In genomic region chr1:211577277-211577825, GRCh38 we compare ENCODE assay signal across 8 cellular contexts. TPM values are rescaled to one million over a fixed set of nuclear protein-coding genes. Genes with fewer than 3 reads are reported as not detected.
A peak's percentile ranks its signal among the peaks of the same experiment; 100 is the strongest.
DNase-seq lines count a peak whose midpoint lies in the region; ATAC-seq, FAIRE-seq and TF ChIP-seq lines count a peak whose summit lies in the region.

No MANE protein-coding gene starts in this region.

- peak overlapping the region; percentile 81 for H3K4me3 ChIP-seq in left ventricle myocardium inferior
- peak overlapping the region; percentile 96 for H3K4me3 ChIP-seq in GM12878
- H3K4me3 ChIP-seq in lung = peak overlapping the region; percentile 96
- H3K4me3 ChIP-seq in uterus = peak overlapping the region; percentile 60 to 97

- no TSS peak for BruUV-seq in GM12878 (replicated peaks; lab: Mats Ljungman, UMichigan)

- in situ Hi-C loops in GM12878 (cut with MboI) = no loop called here

- TF ChIP-seq CTCF in left ventricle myocardium inferior (IDR thresholded peaks at IDR 0.05; ENCODE audit: borderline replicate concordance) = no peak
- no peak for TF ChIP-seq CTCF in GM12878 (IDR thresholded peaks at IDR 0.05 in 2 of 3, conservative IDR thresholded peaks at IDR 0.05 in 1 of 3; ENCODE audit: control insufficient read depth in 2 of 3, extremely low read depth in 1 of 3, insufficient read depth in 1 of 3, low read depth in 3 of 3, low read length in 3 of 3)
- TF ChIP-seq CTCF in lung (IDR thresholded peaks at IDR 0.05; ENCODE audit: control extremely low read depth, extremely low read depth) = no peak
- no peak for TF ChIP-seq CTCF in uterus (IDR thresholded peaks at IDR 0.05)
- TF ChIP-seq CTCF in omental fat pad (IDR thresholded peaks at IDR 0.05) = no peak

- WGBS in GM12878 (ENCODE audit: insufficient coverage, insufficient replicate concordance, low lambda C conversion rate, missing lambda C conversion rate) = under 1% methylated on average over 13 of the region's 13 CpGs
- WGBS in lung, 2 donors = 1% methylated on average over 13 of the region's 13 CpGs

- CTCF ChIA-PET in GM12878 (lab: Yijun Ruan, JAX) = interaction anchor here (0.7 to 1.1 kb wide), 5 partner anchors 30 to 78 kb away, joined by 3 read pairs; no protein-coding TSS in a partner anchor

- H3K79me2 ChIP-seq in GM12878 (ENCODE audit: control insufficient read depth, insufficient read depth, low read length) = peaks cover 66% of the 10 kb centered on the region

- no peak for FAIRE-seq in GM12878 (lab: Jason Lieb, UNC)

- no peaks in the 10 kb centered on the region for H3K27me3 ChIP-seq in left ventricle myocardium inferior (ENCODE audit: low read depth)
- no peaks in the 10 kb centered on the region for H3K27me3 ChIP-seq in GM12878 (replicated peaks in 1 of 2; ENCODE audit: control insufficient read depth in 2 of 2, insufficient read depth in 2 of 2, low read length in 1 of 2)
- no peaks in the 10 kb centered on the region for H3K27me3 ChIP-seq in lung (ENCODE audit: control insufficient read depth, insufficient read depth)
- no peaks in the 10 kb centered on the region for H3K27me3 ChIP-seq in uterus

- H3K9me3 ChIP-seq in left ventricle myocardium inferior (replicated peaks) = no peaks in the 10 kb centered on the region
- H3K9me3 ChIP-seq in GM12878 (replicated peaks; ENCODE audit: control insufficient read depth, insufficient read depth, low read length) = no peaks in the 10 kb centered on the region
- no peaks in the 10 kb centered on the region for H3K9me3 ChIP-seq in lung (ENCODE audit: control insufficient read depth in 2 of 2, insufficient read depth in 1 of 2, low read length in 1 of 2)
- no peaks in the 10 kb centered on the region for H3K9me3 ChIP-seq in uterus

- TF ChIP-seq EP300 in GM12878 (IDR thresholded peaks at IDR 0.05; ENCODE audit: borderline replicate concordance in 1 of 2, control insufficient read depth in 1 of 2, low read depth in 2 of 2, low read length in 2 of 2) = no peak

- DNase-seq in left ventricle myocardium inferior (no peak), Right ventricle myocardium inferior (ENCODE audit: missing footprints) (no peak), GM12878 (ENCODE audit: low read depth, low spot score) (no peak), lung (ENCODE audit: low spot score) (no peak), uterus (no peak), omental fat pad (ENCODE audit: low spot score) (no peak), Ammon's horn (ENCODE audit: low spot score) (no peak)

- no peak for TF ChIP-seq RAD21 in GM12878 (IDR thresholded peaks at IDR 0.05; ENCODE audit: insufficient read depth, low read depth, low read length)

- no peaks in the 10 kb centered on the region for H4K20me1 ChIP-seq in GM12878 (ENCODE audit: control insufficient read depth, insufficient read depth)

- RAD21 ChIA-PET in GM12878 (lab: Charles Lee; ENCODE audit: unreplicated experiment) = interaction anchor here (0.7 to 1.2 kb wide), 3 partner anchors 18 to 118 kb away, joined by 3 read pairs; no protein-coding TSS in a partner anchor

- peak overlapping the region; percentile 86 for H3K4me2 ChIP-seq in GM12878 (ENCODE audit: control insufficient read depth, insufficient read depth)

- SMC1A ChIA-PET in GM12878 (lab: Charles Lee; ENCODE audit: uncharacterized antibody, unreplicated experiment) = interaction anchor here (0.8 to 1.2 kb wide), 8 partner anchors 10 to 80 kb away, joined by 3 to 5 read pairs (median 3); no protein-coding TSS in a partner anchor

- peak overlapping the region; percentile 99 for H3K27ac ChIP-seq in left ventricle myocardium inferior (replicated peaks)
- peak overlapping the region; percentile 29 for H3K27ac ChIP-seq in GM12878 (ENCODE audit: control insufficient read depth, insufficient read depth)
- H3K27ac ChIP-seq in lung (ENCODE audit: low read depth in 1 of 2, low read length in 1 of 2) = peak overlapping the region in 1 of 2 donors; percentile 94
- peak overlapping the region; percentile 96 to 98 for H3K27ac ChIP-seq in uterus

- peak overlapping the region; percentile 83 for H3K9ac ChIP-seq in GM12878 (ENCODE audit: control insufficient read depth, insufficient read depth, low read length)

- TF ChIP-seq POLR2A in GM12878 (IDR thresholded peaks at IDR 0.05; ENCODE audit: low read depth, low read length) (no peak), uterus (IDR thresholded peaks at IDR 0.05) (no peak)

- H3K36me3 ChIP-seq in left ventricle myocardium inferior (peaks cover 12% of the 10 kb centered on the region), GM12878 (ENCODE audit: control insufficient read depth in 2 of 2, insufficient read depth in 2 of 2, low read length in 1 of 2) (peaks cover 0 to 5% of the 10 kb centered on the region in 2 experiments; a peak in 1 of 4 replicates), lung (ENCODE audit: control insufficient read depth in 2 of 2, insufficient read depth in 2 of 2, low read length in 2 of 2) (peaks cover 3% of the 10 kb centered on the region in 2 donors), uterus (no peaks in the 10 kb centered on the region)

- intact Hi-C loops in left ventricle myocardium inferior (cut with micrococcal nuclease) (loop anchor here (5.0 kb wide), 1 partner anchor 80 kb away; no protein-coding TSS in a partner anchor), Right ventricle myocardium inferior (cut with DNase I) (loop anchor here (1.0 to 5.0 kb wide), 2 partner anchors 55 to 78 kb away; no protein-coding TSS in a partner anchor), GM12878 (cut with micrococcal nuclease; ENCODE audit: unreplicated experiment) (loop anchor here (1.0 to 10.0 kb wide), 6 partner anchors 63 to 717 kb away; partner anchors contain the start of genes DTL, INTS7, LPGAT1 and TRAF5), uterus (cut with DNase I; ENCODE audit: low total_unique reads) (loop anchor here (10.0 kb wide), 1 partner anchor 77 kb away; no protein-coding TSS in a partner anchor)

- H3K4me1 ChIP-seq in left ventricle myocardium inferior = peaks cover 81% of the 10 kb centered on the region
- peaks cover 16% of the 10 kb centered on the region for H3K4me1 ChIP-seq in GM12878 (ENCODE audit: control insufficient read depth, insufficient read depth, low read length)
- peaks cover 2 to 19% of the 10 kb centered on the region in 2 donors for H3K4me1 ChIP-seq in lung (ENCODE audit: control insufficient read depth in 2 of 2, insufficient read depth in 2 of 2, low read length in 2 of 2)
- H3K4me1 ChIP-seq in uterus = no peaks in the 10 kb centered on the region

- peak overlapping the region; percentile 31 for H2AFZ ChIP-seq in GM12878 (ENCODE audit: control insufficient read depth, low read depth, low read length)

- POLR2A ChIA-PET in GM12878 (lab: Charles Lee) = no interaction called here

- ATAC-seq in Right ventricle myocardium inferior (no peak), GM12878 (no peak), lung (ENCODE audit: insufficient read depth, low FRiP score) (no peak), omental fat pad (ENCODE audit: low FRiP score) (no peak), HG02588 (IDR thresholded peaks at IDR 0.05; ENCODE audit: unreplicated experiment) (no peak)

TF ChIP-seq in GM12878, 131 proteins besides CTCF, POLR2A, EP300 and RAD21 (continues in another document):
- TF ChIP-seq SREBF2 (IDR thresholded peaks at IDR 0.05; ENCODE audit: low read length) (no peak), CHD1 (IDR thresholded peaks at IDR 0.05; ENCODE audit: low read depth, low read length) (no peak), YY1 (IDR thresholded peaks at IDR 0.05; ENCODE audit: low read depth, low read length) (no peak), RFX5 (IDR thresholded peaks at IDR 0.05; ENCODE audit: low read depth, low read length) (no peak), IKZF2 (IDR thresholded peaks at IDR 0.05) (peak in 1 of 2 experiments; percentile 33; a peak in 1 of 4 replicates), ESRRA (IDR thresholded peaks at IDR 0.05; ENCODE audit: low read length) (no peak), SMAD1 (IDR thresholded peaks at IDR 0.05; ENCODE audit: low read depth, partially characterized antibody) (no peak), ETV6 (conservative IDR thresholded peaks at IDR 0.05 in 1 of 2, IDR thresholded peaks at IDR 0.05 in 1 of 2; ENCODE audit: borderline replicate concordance in 1 of 2, low read depth in 1 of 2) (no peak), SPI1 (IDR thresholded peaks at IDR 0.05; ENCODE audit: borderline replicate concordance, insufficient read depth, low read depth, low read length) (no peak), MTA3 (IDR thresholded peaks at IDR 0.05; ENCODE audit: borderline replicate concordance, low read length) (no peak; the same call in 1 of the 2 replicates), POU2F2 (IDR thresholded peaks at IDR 0.05; ENCODE audit: borderline replicate concordance, low read depth, low read length) (0 out of 3 replicates have a peak, but pooled peaks have one; percentile 0), ZNF622 (IDR thresholded peaks at IDR 0.05) (no peak), BMI1 (IDR thresholded peaks at IDR 0.05; ENCODE audit: borderline replicate concordance) (no peak), EED (IDR thresholded peaks at IDR 0.05; ENCODE audit: low read depth) (no peak; the same call in 1 of the 2 replicates)

RNA-seq across cellular contexts. Expression of gene SLC30A1, which starts 1.6 kb away (rescaled TPM):
- total RNA-seq in left ventricle myocardium inferior (11.5 TPM), Right ventricle myocardium inferior (11.5 TPM), GM12878 (2014; rRNA removed) (6.7 and 8.0 TPM in 2 replicates), GM12878 (2014; rRNA removed; fragmentation: Illumina TruSeq; extraction: Trizol) (10.0 and 10.6 TPM in 2 replicates), GM12878 (2021) (13.4 and 14.1 TPM in 2 replicates), lung (10 to 100 TPM; 23.6 to 26.3 TPM), uterus (10 to 100 TPM; 12.8 to 44.7 (median 19.1) TPM), omental fat pad (10 to 100 TPM; 21.0 to 66.7 (median 37.1) TPM)
- 28.5 and 29.1 TPM in 2 replicates for total RNA-seq in GM12878 (2013; cell fraction: nucleolus; rRNA removed)
- polyA plus RNA-seq in GM12878 (2011; ENCODE audit: low read depth) = 3.9 TPM
- polyA plus RNA-seq in GM12878 (2011; rRNA removed) (10.2 and 17.7 TPM in 2 replicates), GM12878 (2014; fragmentation: Illumina TruSeq; extraction: Trizol) (7.4 and 8.7 TPM in 2 replicates), GM12878 (2014; fragmentation: Nextera tagmentation; extraction: Ambion mirVana) (1 to 10 TPM; 3.5 to 4.0 TPM), GM12878 (2014; rRNA removed) (4.3 and 4.5 TPM in 2 replicates), GM12878 (2016; fragmentation: Nextera tagmentation; extraction: Ambion mirVana) (10 to 100 TPM; 11.8 to 13.9 TPM), lung (1 to 10 TPM; 3.1 to 5.3 TPM)
- 4.4 and 4.7 TPM in 2 replicates for polyA plus RNA-seq in GM12878 (2011; cell fraction: cytosol; rRNA removed)
- polyA plus RNA-seq in GM12878 (2011; cell fraction: nucleus; rRNA removed) = 8.1 and 8.6 TPM in 2 replicates
- 6.2 and 7.7 TPM in 2 replicates for polyA plus RNA-seq in GM12878 (2012)
- polyA minus RNA-seq in GM12878 (2011; rRNA and poly(A)+ RNA removed) = 13.4 and 16.5 TPM in 2 replicates
- polyA minus RNA-seq in GM12878 (2011; cell fraction: cytosol; rRNA and poly(A)+ RNA removed) = 9.1 and 9.9 TPM in 2 replicates
- 16.4 and 21.0 TPM in 2 replicates for polyA minus RNA-seq in GM12878 (2011; cell fraction: nucleus; rRNA and poly(A)+ RNA removed)
